Comparison of ENCODE assay signal across 18 cellular contexts in genomic region chr16:86048882-86049585, GRCh38.
DNase-seq lines count a peak whose midpoint lies in the region; ATAC-seq and TF ChIP-seq lines count a peak whose summit lies in the region.
"Had no signal": no experiment of that assay in that cellular context is flagged by ENCODE, and none has a peak within 500 bp of the region (broad histone marks: within the 10 kb centered on the region; RNA-seq: fewer than 3 reads in every experiment).

No MANE protein-coding gene starts in this region.

- CTCF ChIA-PET in GM10248 (lab: Yijun Ruan, JAX), result interaction anchor here (0.8 to 1.1 kb wide), 3 partner anchors 18 to 229 kb away, joined by 3 to 4 read pairs (median 3); no protein-coding TSS in a partner anchor

- H3K4me3 ChIP-seq in GM06990 (replicated peaks; ENCODE audit: low read depth, low read length), result no peak overlapping the region
- H3K4me3 ChIP-seq in GM23338, result no peak overlapping the region
- no peak overlapping the region for H3K4me3 ChIP-seq in SJCRH30
- H3K4me3 ChIP-seq in neuronal stem cell (ENCODE audit: low read length in 2 of 2), result no peak overlapping the region
- H3K4me3 ChIP-seq: psoas muscle, testis had no signal

- H3K27me3 ChIP-seq in GM06990 (replicated peaks; ENCODE audit: control insufficient read depth, insufficient read depth, low read length), result no peaks in the 10 kb centered on the region; the same call in none of the 2 replicates
- H3K27me3 ChIP-seq in GM23338 (ENCODE audit: insufficient read depth), result no peaks in the 10 kb centered on the region
- H3K27me3 ChIP-seq in SJCRH30, result no peaks in the 10 kb centered on the region
- peaks cover 0 to 45% (median 0%) of the 10 kb centered on the region in 3 experiments for H3K27me3 ChIP-seq in neuronal stem cell (ENCODE audit: control insufficient read depth in 3 of 3, insufficient read depth in 3 of 3, low read depth in 1 of 3, low read length in 3 of 3)
- H3K27me3 ChIP-seq: brain microvascular endothelial cell, testis had no signal

- H2BK15ac ChIP-seq in neuronal stem cell (ENCODE audit: low read length), result no peak overlapping the region

- no peak overlapping the region for H3K18ac ChIP-seq in neuronal stem cell (ENCODE audit: low read length)

- H3K36me3 ChIP-seq in GM06990 (ENCODE audit: control insufficient read depth, insufficient read depth, low read length) (no peaks in the 10 kb centered on the region), GM23338 (ENCODE audit: insufficient read depth) (no peaks in the 10 kb centered on the region), SJCRH30 (no peaks in the 10 kb centered on the region), neuronal stem cell (replicated peaks in 1 of 2; ENCODE audit: control insufficient read depth in 2 of 2, insufficient read depth in 2 of 2, low read length in 2 of 2) (no peaks in the 10 kb centered on the region)
- H3K36me3 ChIP-seq: brain microvascular endothelial cell had no signal

- H4K8ac ChIP-seq in neuronal stem cell (ENCODE audit: low read depth, low read length), result no peak overlapping the region

- H2BK12ac ChIP-seq in neuronal stem cell (ENCODE audit: low read length), result peak overlapping the region; percentile 48

- H3K23ac ChIP-seq in neuronal stem cell (ENCODE audit: low read depth, low read length, poor library complexity), result no peak overlapping the region

- no peak overlapping the region for H2BK120ac ChIP-seq in neuronal stem cell (ENCODE audit: low read depth, low read length)

- H3K14ac ChIP-seq in neuronal stem cell (ENCODE audit: low read length), result no peak overlapping the region

- no peaks in the 10 kb centered on the region for H3K4me1 ChIP-seq in GM23338 (ENCODE audit: insufficient read depth)
- H3K4me1 ChIP-seq in SJCRH30, result peaks cover 6% of the 10 kb centered on the region; the same call in 1 of the 2 replicates
- H3K4me1 ChIP-seq in neuronal stem cell (ENCODE audit: control insufficient read depth in 2 of 2, insufficient read depth in 1 of 2, low read depth in 1 of 2, low read length in 2 of 2), result peaks cover 0 to 7% of the 10 kb centered on the region in 2 donors
- H3K4me1 ChIP-seq: psoas muscle, testis had no signal

- H3K9me2 ChIP-seq in GM23338 (ENCODE audit: insufficient read depth), result 0 out of 2 replicates have a peak, but pooled peaks cover 4% of the 10 kb centered on the region

- peak overlapping the region; percentile 11 for H2AK5ac ChIP-seq in neuronal stem cell (ENCODE audit: low read depth, low read length)

- POLR2A ChIA-PET in GM10248 (lab: Yijun Ruan, JAX), result no interaction called here

- no peaks in the 10 kb centered on the region for H3K9me3 Mint-ChIP-seq in GM23338
- H3K9me3 Mint-ChIP-seq: activated CD4-positive, alpha-beta T cell treated with anti-CD3 and anti-CD28 coated beads, Interleukin-2, amount 10 ng/mL, durations not matched to agents 24 days and 14 days; activated naive CD4-positive, alpha-beta T cell treated with anti-CD3 and anti-CD28 coated beads, Interleukin-2, amount 50 U/mL, for 24 hours; natural killer cell; T-helper 2 cell treated with Interferon-gamma antibody and Interleukin-4, amounts not matched to agents 5 μg/mL and 100 μg/mL, for 36 hours had no signal

- H3K27ac ChIP-seq in GM23338 (ENCODE audit: low read depth) (no peak overlapping the region), SJCRH30 (no peak overlapping the region), neuronal stem cell (replicated peaks; ENCODE audit: low read length) (no peak overlapping the region)
- H3K27ac ChIP-seq: brain microvascular endothelial cell, psoas muscle, testis had no signal

- H3K36me3 Mint-ChIP-seq in GM23338 (ENCODE audit: low read depth), result no peaks in the 10 kb centered on the region
- H3K36me3 Mint-ChIP-seq: activated naive CD4-positive, alpha-beta T cell treated with anti-CD3 and anti-CD28 coated beads, Interleukin-2, amount 50 U/mL, for 24 hours; natural killer cell had no signal

- H3K79me1 ChIP-seq in neuronal stem cell (ENCODE audit: low read depth, low read length), result no peaks in the 10 kb centered on the region

- ATAC-seq in GM23338 (peak; percentile 55), GM18868 (IDR thresholded peaks at IDR 0.05; ENCODE audit: unreplicated experiment) (no peak)
- ATAC-seq: natural killer cell, psoas muscle had no signal

- H3K4me2 ChIP-seq in GM23338, result no peak overlapping the region
- H3K4me2 ChIP-seq in neuronal stem cell (ENCODE audit: insufficient read depth, low read length, poor library complexity, severe bottlenecking), result no peak overlapping the region

- no peaks in the 10 kb centered on the region for H3K79me2 ChIP-seq in GM23338 (replicated peaks; ENCODE audit: insufficient read depth)

- H3F3A ChIP-seq in GM23338 (replicated peaks; ENCODE audit: low read depth), result no peaks in the 10 kb centered on the region

- H3K9me3 ChIP-seq in SJCRH30 (replicated peaks) (no peaks in the 10 kb centered on the region), neuronal stem cell (replicated peaks in 1 of 2; ENCODE audit: control insufficient read depth in 2 of 2, insufficient read depth in 1 of 2, low read depth in 1 of 2, low read length in 2 of 2) (no peaks in the 10 kb centered on the region)
- H3K9me3 ChIP-seq: psoas muscle, testis had no signal

- peak; percentile 15 for TF ChIP-seq CTCF in GM06990 (IDR thresholded peaks at IDR 0.05; ENCODE audit: insufficient read depth, low read length, poor library complexity, severe bottlenecking)
- TF ChIP-seq CTCF in GM23338 (conservative IDR thresholded peaks at IDR 0.05; ENCODE audit: low read depth in 2 of 2), result peak; percentile 56 to 71
- TF ChIP-seq CTCF in GM10248 (IDR thresholded peaks at IDR 0.05; ENCODE audit: control extremely low read depth, extremely low read depth, low read depth, missing control alignments), result no peak

- H3K4me1 Mint-ChIP-seq in GM23338, result peaks cover 10% of the 10 kb centered on the region

- no peak overlapping the region for H3K9ac ChIP-seq in neuronal stem cell (ENCODE audit: low read depth, low read length, poor library complexity)

- no peaks in the 10 kb centered on the region for H4K20me1 ChIP-seq in GM23338 (replicated peaks; ENCODE audit: insufficient read depth)

- no peak overlapping the region for H3K4me3 Mint-ChIP-seq in GM23338
- H3K4me3 Mint-ChIP-seq: activated CD4-positive, alpha-beta T cell treated with anti-CD3 and anti-CD28 coated beads, Interleukin-2, amount 10 ng/mL, durations not matched to agents 24 days and 14 days; activated naive CD4-positive, alpha-beta T cell treated with anti-CD3 and anti-CD28 coated beads, Interleukin-2, amount 50 U/mL, for 24 hours; natural killer cell; T-helper 2 cell treated with Interferon-gamma antibody and Interleukin-4, amounts not matched to agents 5 μg/mL and 100 μg/mL, for 36 hours had no signal

- H3K4ac ChIP-seq in neuronal stem cell (ENCODE audit: low read length), result no peak overlapping the region

- H3K27me3 Mint-ChIP-seq in GM23338 (ENCODE audit: insufficient read depth, low read depth, poor library complexity), result peaks cover 20% of the 10 kb centered on the region

- DNase-seq in GM06990 (ENCODE audit: extremely low read depth, insufficient read length) (no peak), GM23338 (ENCODE audit: low spot score) (peak; percentile 62), SJCRH30 (peak; percentile 66 to 74), neuronal stem cell (ENCODE audit: low spot score) (no peak), GM10248 (ENCODE audit: extremely low spot score) (no peak), NCI-H2107 treated with DMSO at 0.1 percent for 48 hours (lab: John Stamatoyannopoulos, UW; ENCODE audit: unreplicated experiment) (no peak)
- DNase-seq: activated CD4-positive, alpha-beta T cell treated with anti-CD3 and anti-CD28 coated beads, Interleukin-2, amount 10 ng/mL, durations not matched to agents 24 days and 14 days; AML-193; brain microvascular endothelial cell; Calu3; natural killer cell; NCI-H1436 treated with DMSO at 0.1 percent for 48 hours; psoas muscle; Right ventricle myocardium superior; testis had no signal

- no CpG with 5 or more reads among the region's 11 CpGs for WGBS in neuronal stem cell (ENCODE audit: extremely low coverage in 2 of 2, insufficient read length in 2 of 2, insufficient replicate concordance in 1 of 2), 2 donors

- no peak overlapping the region for H4K91ac ChIP-seq in neuronal stem cell (ENCODE audit: low read depth, low read length, poor library complexity)

- no peak overlapping the region for H2AFZ ChIP-seq in GM23338
- H2AFZ ChIP-seq in neuronal stem cell (ENCODE audit: low read length), result no peak overlapping the region

- H3K27ac Mint-ChIP-seq in GM23338, result no peak overlapping the region
- H3K27ac Mint-ChIP-seq: activated CD4-positive, alpha-beta T cell treated with anti-CD3 and anti-CD28 coated beads, Interleukin-2, amount 10 ng/mL, durations not matched to agents 24 days and 14 days; activated naive CD4-positive, alpha-beta T cell treated with anti-CD3 and anti-CD28 coated beads, Interleukin-2, amount 50 U/mL, for 24 hours; natural killer cell; T-helper 2 cell treated with Interferon-gamma antibody and Interleukin-4, amounts not matched to agents 5 μg/mL and 100 μg/mL, for 36 hours had no signal

- no peak overlapping the region for H2BK5ac ChIP-seq in neuronal stem cell (ENCODE audit: low read length)

TF ChIP-seq in GM23338, 12 proteins besides CTCF, POLR2A, EP300 and RAD21 (continues in another document):
- TF ChIP-seq ETS1 (IDR thresholded peaks at IDR 0.05) (no peak), STAT1 (IDR thresholded peaks at IDR 0.05; ENCODE audit: unreplicated experiment) (no peak), CREB1 (CRISPR knock-in tag; IDR thresholded peaks at IDR 0.05; ENCODE audit: low read depth) (no peak), ZNF114 (CRISPR knock-in tag; IDR thresholded peaks at IDR 0.05) (no peak)

Comparison
In these comparisons a context has a peak if more than half of its experiments do, and no peak if none do; other contexts are left out.
1. DNase-seq: peak in GM23338 (single experiment) and SJCRH30 (2 of 2); none in GM06990 (single experiment), neuronal stem cell (single experiment), GM10248 (single experiment) and NCI-H2107 treated with DMSO at 0.1 percent for 48 hours (single experiment).